18 cellular contexts compared by ENCODE assay signal in genomic region chr10:109696981-109697775, GRCh38.
"Had no signal": no experiment of that assay in that cellular context is flagged by ENCODE, and none has a peak within 500 bp of the region (broad histone marks: within the 10 kb centered on the region; RNA-seq: fewer than 3 reads in every experiment).

No MANE protein-coding gene starts in this region.

- H3K36me3 Mint-ChIP-seq: activated naive CD4-positive, alpha-beta T cell treated with anti-CD3 and anti-CD28 coated beads, Interleukin-2, amount 50 U/mL, for 72 hours; type B pancreatic cell had no signal

- H3K4me1 Mint-ChIP-seq: activated B cell treated with CpG ODN at 0.5 μM for 24 hours; activated CD4-positive, alpha-beta T cell treated with anti-CD3 and anti-CD28 coated beads, Interleukin-2, amount 10 ng/mL, durations not matched to agents 24 days and 14 days had no signal

- H3K4me1 ChIP-seq: foreskin keratinocyte, sigmoid colon had no signal

- H3K9me3 Mint-ChIP-seq: activated B cell treated with CpG ODN at 0.5 μM for 24 hours; activated CD4-positive, alpha-beta T cell treated with anti-CD3 and anti-CD28 coated beads, Interleukin-2, amount 10 ng/mL, durations not matched to agents 24 days and 14 days; activated naive CD4-positive, alpha-beta T cell treated with anti-CD3 and anti-CD28 coated beads, Interleukin-2, amount 50 U/mL, for 72 hours; dendritic cell treated with granulocyte-macrophage colony-stimulating factor and Interleukin-4, amounts not matched to agents 40 ng/mL and 50 ng/mL, for 4 days; type B pancreatic cell had no signal

- H3K27ac Mint-ChIP-seq: activated B cell treated with CpG ODN at 0.5 μM for 24 hours; activated CD4-positive, alpha-beta T cell treated with anti-CD3 and anti-CD28 coated beads, Interleukin-2, amount 10 ng/mL, durations not matched to agents 24 days and 14 days; activated CD8-positive, alpha-beta T cell treated with anti-CD3 and anti-CD28 coated beads, Interleukin-2, amount 10 ng/mL, durations not matched to agents 7 days and 5 days; activated naive CD4-positive, alpha-beta T cell treated with anti-CD3 and anti-CD28 coated beads, Interleukin-2, amount 50 U/mL, for 72 hours; dendritic cell treated with granulocyte-macrophage colony-stimulating factor and Interleukin-4, amounts not matched to agents 40 ng/mL and 50 ng/mL, for 4 days; type B pancreatic cell had no signal

- H3K27me3 ChIP-seq: brain microvascular endothelial cell, foreskin keratinocyte, sigmoid colon had no signal

- H3K4me3 Mint-ChIP-seq: activated B cell treated with CpG ODN at 0.5 μM for 24 hours; activated CD4-positive, alpha-beta T cell treated with anti-CD3 and anti-CD28 coated beads, Interleukin-2, amount 10 ng/mL, durations not matched to agents 24 days and 14 days; activated CD8-positive, alpha-beta T cell treated with anti-CD3 and anti-CD28 coated beads, Interleukin-2, amount 10 ng/mL, durations not matched to agents 7 days and 5 days; dendritic cell treated with granulocyte-macrophage colony-stimulating factor and Interleukin-4, amounts not matched to agents 40 ng/mL and 50 ng/mL, for 4 days; type B pancreatic cell had no signal

- H3K36me3 ChIP-seq: brain microvascular endothelial cell, sigmoid colon had no signal

- DNase-seq: activated B cell treated with CpG ODN at 0.5 μM for 24 hours; activated CD4-positive, alpha-beta T cell treated with anti-CD3 and anti-CD28 coated beads, Interleukin-2, amount 10 ng/mL, durations not matched to agents 24 days and 14 days; activated CD8-positive, alpha-beta memory T cell treated with anti-CD3 and anti-CD28 coated beads, Interleukin-2, amount 50 U/mL, for 4 hours; activated CD8-positive, alpha-beta T cell treated with anti-CD3 and anti-CD28 coated beads, Interleukin-2, amount 10 ng/mL, durations not matched to agents 7 days and 5 days; activated gamma-delta T cell; activated T-cell treated with anti-CD3 and anti-CD28 coated beads, Interleukin-2, amount 50 U/mL, for 48 hours; brain microvascular endothelial cell; effector memory CD4-positive, alpha-beta T cell; foreskin keratinocyte; hypothalamus; kidney glomerular epithelial cell; left ventricle myocardium superior; mesendoderm; sigmoid colon; stimulated activated CD4-positive, alpha-beta T cell treated with anti-CD3 and anti-CD28 coated beads, Interleukin-1b, Interleukin-23, amount 100 ng/mL, for 48 hours had no signal

- H3K4me3 ChIP-seq: sigmoid colon had no signal

- H3K9me3 ChIP-seq: sigmoid colon had no signal

- H3K27ac ChIP-seq: brain microvascular endothelial cell, foreskin keratinocyte, sigmoid colon had no signal

- H3K27me3 Mint-ChIP-seq: activated B cell treated with CpG ODN at 0.5 μM for 24 hours; activated CD4-positive, alpha-beta T cell treated with anti-CD3 and anti-CD28 coated beads, Interleukin-2, amount 10 ng/mL, durations not matched to agents 24 days and 14 days; dendritic cell treated with granulocyte-macrophage colony-stimulating factor and Interleukin-4, amounts not matched to agents 40 ng/mL and 50 ng/mL, for 4 days had no signal

- ATAC-seq: activated CD8-positive, alpha-beta T cell treated with anti-CD3 and anti-CD28 coated beads, Interleukin-2, amount 10 ng/mL, durations not matched to agents 7 days and 5 days; activated naive CD4-positive, alpha-beta T cell treated with anti-CD3 and anti-CD28 coated beads, Interleukin-2, amount 50 U/mL, for 72 hours; foreskin keratinocyte; left ventricle myocardium superior had no signal
